ENCODE assay signal across 9 cellular contexts in the genomic region with DNA sequence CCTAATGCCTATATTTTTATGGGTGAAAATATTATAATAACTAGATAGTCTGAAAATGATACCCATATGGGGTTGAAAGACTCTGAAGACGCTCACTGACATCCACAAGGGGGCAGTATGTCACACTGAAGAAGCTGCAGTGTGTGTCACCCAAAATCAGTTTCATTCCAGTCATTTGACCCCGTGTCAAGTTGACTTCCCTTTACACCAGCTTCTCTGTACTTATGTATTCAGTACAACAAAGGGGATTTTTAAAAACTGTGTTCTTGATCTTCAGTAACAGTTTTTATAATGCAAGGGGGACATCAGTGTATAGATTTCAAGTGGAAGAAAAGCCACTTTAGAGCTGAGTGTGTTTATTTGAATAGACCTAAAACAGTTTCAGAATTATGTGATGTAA. TPM values are rescaled to one million over a fixed set of nuclear protein-coding genes. Genes with fewer than 3 reads are reported as not detected.
DNase-seq lines count a peak whose midpoint lies in the region; ATAC-seq and TF ChIP-seq lines count a peak whose summit lies in the region.
"Had no signal": no experiment of that assay in that cellular context is flagged by ENCODE, and none has a peak within 500 bp of the region (broad histone marks: within the 10 kb centered on the region; RNA-seq: fewer than 3 reads in every experiment).

No MANE protein-coding gene starts in this region.

- no peaks in the 10 kb centered on the region for H4K20me1 ChIP-seq in neural cell (ENCODE audit: insufficient read depth)

- peaks cover 6% of the 10 kb centered on the region for H3K27me3 ChIP-seq in CD4-positive, CD25-positive, alpha-beta regulatory T cell (ENCODE audit: control insufficient read depth, insufficient read depth, low read length)
- H3K27me3 ChIP-seq in neural cell (ENCODE audit: insufficient read depth, low read depth, low read length) (no peaks in the 10 kb centered on the region), thoracic aorta (replicated peaks; ENCODE audit: insufficient read depth) (no peaks in the 10 kb centered on the region)

- peak; percentile 66 to 72 for ATAC-seq in CD4-positive, CD25-positive, alpha-beta regulatory T cell (ENCODE audit: low read depth in 2 of 2)
- ATAC-seq in GM18870 (IDR thresholded peaks at IDR 0.05; ENCODE audit: unreplicated experiment) (peak; percentile 71), HG03060 (IDR thresholded peaks at IDR 0.05; ENCODE audit: low read depth, unreplicated experiment) (peak; percentile 71), thoracic aorta (ENCODE audit: insufficient number of reproducible peaks, low FRiP score, low read depth) (no peak)

- H3K4me1 Mint-ChIP-seq in CD4-positive, CD25-positive, alpha-beta regulatory T cell: peaks cover 0 to 6% (median under 1%) of the 10 kb centered on the region in 4 donors

- DNase-seq in CD4-positive, CD25-positive, alpha-beta regulatory T cell: peak; percentile 16 to 80 (median 45)
- DNase-seq in NCI-H2196 (lab: John Stamatoyannopoulos, UW; ENCODE audit: unreplicated experiment): peak; percentile 62
- DNase-seq in activated CD4-positive, alpha-beta T cell treated with anti-CD3 and anti-CD28 coated beads, Interleukin-2, amount 50 U/mL, for 48 hours: peak; percentile 63 to 73
- no peak for DNase-seq in epithelial cell of proximal tubule (ENCODE audit: low read depth)
- no peak for DNase-seq in thoracic aorta (ENCODE audit: low spot score)

- no peaks in the 10 kb centered on the region for H3F3A ChIP-seq in neural cell (ENCODE audit: insufficient read depth, low read length, poor library complexity, severe bottlenecking)

- no peak for TF ChIP-seq EP300 in neural cell (conservative IDR thresholded peaks at IDR 0.05; ENCODE audit: poor library complexity, severe bottlenecking)

- no peaks in the 10 kb centered on the region for H3K36me3 Mint-ChIP-seq in CD4-positive, CD25-positive, alpha-beta regulatory T cell
- H3K36me3 Mint-ChIP-seq: activated naive CD8-positive, alpha-beta T cell had no signal

- H3K4me1 ChIP-seq in CD4-positive, CD25-positive, alpha-beta regulatory T cell (ENCODE audit: control insufficient read depth, insufficient read depth, low read length, poor library complexity, severe bottlenecking): peaks cover 5% of the 10 kb centered on the region
- no peaks in the 10 kb centered on the region for H3K4me1 ChIP-seq in thoracic aorta (ENCODE audit: control insufficient read depth in 1 of 2, low read depth in 2 of 2)

- no peaks in the 10 kb centered on the region for H3K36me3 ChIP-seq in CD4-positive, CD25-positive, alpha-beta regulatory T cell (ENCODE audit: control insufficient read depth, insufficient read depth, low read length)
- peaks cover 9% of the 10 kb centered on the region for H3K36me3 ChIP-seq in neural cell (ENCODE audit: insufficient read depth, low read length)
- peaks cover 2% of the 10 kb centered on the region for H3K36me3 ChIP-seq in thoracic aorta

- peak overlapping the region; percentile 26 for H3K4me3 ChIP-seq in CD4-positive, CD25-positive, alpha-beta regulatory T cell (ENCODE audit: low read depth, low read length)
- H3K4me3 ChIP-seq in epithelial cell of proximal tubule (ENCODE audit: low read depth, low read length) (no peak overlapping the region), neural cell (ENCODE audit: low read length) (no peak overlapping the region), thoracic aorta (no peak overlapping the region)

- no peaks in the 10 kb centered on the region for H3K9me2 ChIP-seq in neural cell (ENCODE audit: insufficient read depth, low read length)

- no peak overlapping the region for H3K4me2 ChIP-seq in neural cell (ENCODE audit: low read length)

- no peak overlapping the region for H3K9ac ChIP-seq in neural cell (ENCODE audit: low read length)

- H3K27me3 Mint-ChIP-seq in CD4-positive, CD25-positive, alpha-beta regulatory T cell: peaks cover 20% of the 10 kb centered on the region

- H3K4me3 Mint-ChIP-seq in CD4-positive, CD25-positive, alpha-beta regulatory T cell: no peak overlapping the region
- H3K4me3 Mint-ChIP-seq: activated naive CD8-positive, alpha-beta T cell had no signal

- no peak overlapping the region for H2AFZ ChIP-seq in neural cell (ENCODE audit: low read depth, low read length)

- no peaks in the 10 kb centered on the region for H3K9me3 ChIP-seq in CD4-positive, CD25-positive, alpha-beta regulatory T cell (ENCODE audit: control insufficient read depth in 2 of 2, low read length in 2 of 2)
- H3K9me3 ChIP-seq in neural cell (ENCODE audit: low read length) (no peaks in the 10 kb centered on the region), thoracic aorta (no peaks in the 10 kb centered on the region)

- TF ChIP-seq CTCF in epithelial cell of proximal tubule (conservative IDR thresholded peaks at IDR 0.05; ENCODE audit: low read depth, low read length): peak; percentile 88
- peak; percentile 65 for TF ChIP-seq CTCF in neural cell (IDR thresholded peaks at IDR 0.05; ENCODE audit: poor library complexity, severe bottlenecking)
- peak; percentile 57 for TF ChIP-seq CTCF in thoracic aorta (IDR thresholded peaks at IDR 0.05)

- no peaks in the 10 kb centered on the region for H3K79me2 ChIP-seq in neural cell (replicated peaks; ENCODE audit: insufficient read depth, low read length)

- H3K9me3 Mint-ChIP-seq in CD4-positive, CD25-positive, alpha-beta regulatory T cell: no peaks in the 10 kb centered on the region

- TF ChIP-seq RAD21 in neural cell (conservative IDR thresholded peaks at IDR 0.05): peak; percentile 61

- H3K27ac ChIP-seq in CD4-positive, CD25-positive, alpha-beta regulatory T cell (ENCODE audit: insufficient read depth, low read length, poor library complexity, severe bottlenecking): no peak overlapping the region
- H3K27ac ChIP-seq in neural cell (ENCODE audit: low read length) (no peak overlapping the region), thoracic aorta (no peak overlapping the region)

- no peak overlapping the region for H3K27ac Mint-ChIP-seq in CD4-positive, CD25-positive, alpha-beta regulatory T cell
- H3K27ac Mint-ChIP-seq: activated naive CD8-positive, alpha-beta T cell had no signal

TF ChIP-seq in neural cell, 6 proteins besides CTCF, POLR2A, EP300 and RAD21:
- TF ChIP-seq SMC3 (conservative IDR thresholded peaks at IDR 0.05; ENCODE audit: poor library complexity): peak; percentile 53
- TF ChIP-seq, protein P1, sequence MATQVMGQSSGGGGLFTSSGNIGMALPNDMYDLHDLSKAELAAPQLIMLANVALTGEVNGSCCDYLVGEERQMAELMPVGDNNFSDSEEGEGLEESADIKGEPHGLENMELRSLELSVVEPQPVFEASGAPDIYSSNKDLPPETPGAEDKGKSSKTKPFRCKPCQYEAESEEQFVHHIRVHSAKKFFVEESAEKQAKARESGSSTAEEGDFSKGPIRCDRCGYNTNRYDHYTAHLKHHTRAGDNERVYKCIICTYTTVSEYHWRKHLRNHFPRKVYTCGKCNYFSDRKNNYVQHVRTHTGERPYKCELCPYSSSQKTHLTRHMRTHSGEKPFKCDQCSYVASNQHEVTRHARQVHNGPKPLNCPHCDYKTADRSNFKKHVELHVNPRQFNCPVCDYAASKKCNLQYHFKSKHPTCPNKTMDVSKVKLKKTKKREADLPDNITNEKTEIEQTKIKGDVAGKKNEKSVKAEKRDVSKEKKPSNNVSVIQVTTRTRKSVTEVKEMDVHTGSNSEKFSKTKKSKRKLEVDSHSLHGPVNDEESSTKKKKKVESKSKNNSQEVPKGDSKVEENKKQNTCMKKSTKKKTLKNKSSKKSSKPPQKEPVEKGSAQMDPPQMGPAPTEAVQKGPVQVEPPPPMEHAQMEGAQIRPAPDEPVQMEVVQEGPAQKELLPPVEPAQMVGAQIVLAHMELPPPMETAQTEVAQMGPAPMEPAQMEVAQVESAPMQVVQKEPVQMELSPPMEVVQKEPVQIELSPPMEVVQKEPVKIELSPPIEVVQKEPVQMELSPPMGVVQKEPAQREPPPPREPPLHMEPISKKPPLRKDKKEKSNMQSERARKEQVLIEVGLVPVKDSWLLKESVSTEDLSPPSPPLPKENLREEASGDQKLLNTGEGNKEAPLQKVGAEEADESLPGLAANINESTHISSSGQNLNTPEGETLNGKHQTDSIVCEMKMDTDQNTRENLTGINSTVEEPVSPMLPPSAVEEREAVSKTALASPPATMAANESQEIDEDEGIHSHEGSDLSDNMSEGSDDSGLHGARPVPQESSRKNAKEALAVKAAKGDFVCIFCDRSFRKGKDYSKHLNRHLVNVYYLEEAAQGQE (IDR thresholded peaks at IDR 0.05; ENCODE audit: borderline replicate concordance): no peak

RNA-seq across cellular contexts. Expression of a gene that starts 19.3 kb away (rescaled TPM):
- total RNA-seq in CD4-positive, CD25-positive, alpha-beta regulatory T cell: not detected
- not detected for polyA plus RNA-seq in CD4-positive, CD25-positive, alpha-beta regulatory T cell
- 7.2 and 14.5 TPM in 2 replicates for total RNA-seq in epithelial cell of proximal tubule
- polyA plus RNA-seq in neural cell: 106 and 130 TPM in 2 replicates
- polyA minus RNA-seq in neural cell: 90.8 and 113 TPM in 2 replicates
- total RNA-seq in thoracic aorta: under 1 TPM; 0.81 to 0.99 TPM

Comparison
In these comparisons a context has a peak if more than half of its experiments do, and no peak if none do; other contexts are left out.
1. DNase-seq: peak in CD4-positive, CD25-positive, alpha-beta regulatory T cell (3 of 3), NCI-H2196 (single experiment) and activated CD4-positive, alpha-beta T cell treated with anti-CD3 and anti-CD28 coated beads, Interleukin-2, amount 50 U/mL, for 48 hours (2 of 2); none in epithelial cell of proximal tubule (single experiment) and thoracic aorta (single experiment).
2. Peak in every context shown above with its lines, with median percentiles within 50 percentile points of each other: CTCF ChIP-seq.